1 cellular context compared by ENCODE assay signal in the genomic region with DNA sequence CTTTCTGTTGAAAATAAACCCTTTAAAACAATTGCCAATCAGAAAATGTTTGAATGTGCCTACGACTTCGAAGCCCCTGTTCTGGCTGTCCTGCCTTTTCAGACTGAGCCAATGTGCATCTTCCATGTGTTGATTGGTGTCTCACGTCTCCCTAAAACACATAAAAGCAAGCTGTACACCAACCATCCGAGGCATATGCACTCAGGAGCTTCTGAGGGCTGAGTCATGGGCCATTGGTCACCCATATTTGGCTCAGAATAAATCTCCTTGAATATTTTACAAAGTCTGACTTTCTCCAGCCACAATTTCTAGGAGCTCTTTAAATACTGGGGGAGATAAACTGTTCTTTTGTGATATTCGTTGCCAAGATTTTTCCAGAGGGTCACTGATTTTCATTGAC.
TF ChIP-seq lines count a peak whose summit lies in the region.

No MANE protein-coding gene starts in this region.

TF ChIP-seq in H1, 55 proteins besides CTCF, POLR2A, EP300 and RAD21 (continued from another document):
- TF ChIP-seq TCF12 (IDR thresholded peaks at IDR 0.05; ENCODE audit: low read depth, low read length), result no peak
- no peak for TF ChIP-seq BACH1 (IDR thresholded peaks at IDR 0.05; ENCODE audit: low read length)
- TF ChIP-seq CEBPB (IDR thresholded peaks at IDR 0.05; ENCODE audit: low read depth, low read length), result no peak
- no peak for TF ChIP-seq KDM5A (IDR thresholded peaks at IDR 0.05; ENCODE audit: low read length)
- no peak for TF ChIP-seq GABPA (IDR thresholded peaks at IDR 0.05; ENCODE audit: borderline replicate concordance, insufficient read depth, low read length)
- TF ChIP-seq KDM4A (IDR thresholded peaks at IDR 0.05; ENCODE audit: low read depth, low read length, severe bottlenecking), result no peak
- TF ChIP-seq CBX8 (IDR thresholded peaks at IDR 0.05; ENCODE audit: borderline replicate concordance, low read depth, low read length), result no peak
- TF ChIP-seq KDM1A (IDR thresholded peaks at IDR 0.05; ENCODE audit: borderline replicate concordance, low read length), result no peak
- TF ChIP-seq RFX5 (IDR thresholded peaks at IDR 0.05; ENCODE audit: borderline replicate concordance, low read depth, low read length), result no peak
- TF ChIP-seq RBBP5 (IDR thresholded peaks at IDR 0.05; ENCODE audit: borderline replicate concordance, low read depth, low read length), result no peak
- TF ChIP-seq SP4 (IDR thresholded peaks at IDR 0.05; ENCODE audit: low read length), result no peak
- TF ChIP-seq NRF1 (IDR thresholded peaks at IDR 0.05; ENCODE audit: low read depth, low read length), result no peak
- TF ChIP-seq ZNF274 (IDR thresholded peaks at IDR 0.05; ENCODE audit: borderline replicate concordance, extremely low read depth, low read length), result no peak
- TF ChIP-seq MAFK (IDR thresholded peaks at IDR 0.05; ENCODE audit: low read depth, low read length), result no peak
- TF ChIP-seq POU5F1 (IDR thresholded peaks at IDR 0.05; ENCODE audit: low read depth, low read length), result no peak
